ENCODE assay signal across 17 cellular contexts in the genomic region with DNA sequence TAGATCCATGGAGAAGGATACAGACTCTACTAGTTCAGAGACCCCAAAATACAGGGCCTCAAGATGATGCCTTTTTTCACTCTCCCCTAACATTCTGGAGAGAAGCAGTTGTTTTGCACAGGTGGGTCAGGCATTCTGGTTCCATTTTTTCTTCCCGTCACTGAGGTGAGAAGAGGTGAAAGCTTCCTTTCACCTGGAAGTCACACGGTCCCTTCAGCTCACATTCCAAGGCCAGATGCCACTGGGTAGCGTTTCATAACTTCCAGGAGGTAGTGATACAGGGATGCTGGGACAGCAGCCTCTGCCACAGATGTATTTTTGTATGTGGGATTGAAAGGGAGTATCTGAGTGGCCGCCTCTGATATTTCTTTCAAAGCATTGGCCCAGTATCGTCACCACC. TPM values are rescaled to one million over a fixed set of nuclear protein-coding genes. Genes with fewer than 3 reads are reported as not detected.
DNase-seq lines count a peak whose midpoint lies in the region; ATAC-seq and TF ChIP-seq lines count a peak whose summit lies in the region.
"Had no signal": no experiment of that assay in that cellular context is flagged by ENCODE, and none has a peak within 500 bp of the region (broad histone marks: within the 10 kb centered on the region; RNA-seq: fewer than 3 reads in every experiment).

No MANE protein-coding gene starts in this region.

- peaks cover 21% of the 10 kb centered on the region for H3K4me1 Mint-ChIP-seq in activated naive CD4-positive, alpha-beta T cell treated with anti-CD3 and anti-CD28 coated beads, Interleukin-2, amount 10 ng/mL, durations not matched to agents 7 days and 5 days
- H3K4me1 Mint-ChIP-seq in T-cell (peaks cover 15 to 19% (median 17%) of the 10 kb centered on the region in 3 donors), endodermal cell (peaks cover 6% of the 10 kb centered on the region)
- peaks cover 15 to 34% of the 10 kb centered on the region in 2 donors for H3K4me1 Mint-ChIP-seq in stimulated activated naive B cell treated with anti-CD40 and anti-IgM and Interleukin-4, amounts not matched to agents 10 μg/mL and 1 μg/mL and 100 μg/mL, for 72 hours

- H3K4me1 ChIP-seq in endodermal cell (ENCODE audit: control insufficient read depth, insufficient read depth, low read length), result no peaks in the 10 kb centered on the region

- 92 to 98% methylated on average over 4 to 5 of the region's 5 CpGs for WGBS in endodermal cell (ENCODE audit: insufficient coverage in 1 of 2, insufficient read length in 1 of 2), 2 experiments

- no peak overlapping the region for H3K4me3 ChIP-seq in endodermal cell (ENCODE audit: low read length)

- no peaks in the 10 kb centered on the region for H3K27me3 ChIP-seq in endodermal cell (ENCODE audit: control insufficient read depth, insufficient read depth, low read length, poor library complexity, severe bottlenecking)
- H3K27me3 ChIP-seq: MG63 had no signal

- no peak overlapping the region for H3K9ac ChIP-seq in endodermal cell (ENCODE audit: extremely low read depth, low read length, poor library complexity, severe bottlenecking)

- no peak overlapping the region for H3K27ac Mint-ChIP-seq in activated naive CD4-positive, alpha-beta T cell treated with anti-CD3 and anti-CD28 coated beads, Interleukin-2, amount 10 ng/mL, durations not matched to agents 7 days and 5 days
- H3K27ac Mint-ChIP-seq in T-cell, result no peak overlapping the region
- H3K27ac Mint-ChIP-seq in endodermal cell, result no peak overlapping the region
- no peak overlapping the region for H3K27ac Mint-ChIP-seq in stimulated activated naive B cell treated with anti-CD40 and anti-IgM and Interleukin-4, amounts not matched to agents 10 μg/mL and 1 μg/mL and 100 μg/mL, for 72 hours

- CTCF ChIA-PET in activated naive CD4-positive, alpha-beta T cell treated with anti-CD3 and anti-CD28 coated beads, Interleukin-2, amount 10 ng/mL, durations not matched to agents 7 days and 5 days (lab: Charles Lee), result interaction anchor here (2.4 kb wide), 1 partner anchor 11 kb away, joined by 18 read pairs; no protein-coding TSS in a partner anchor
- CTCF ChIA-PET in T-cell (lab: Charles Lee), result interaction anchor here in 1 of 2 donors (0.6 kb wide), 1 partner anchor 95 kb away, joined by 3 read pairs; no protein-coding TSS in a partner anchor

- peaks cover 24% of the 10 kb centered on the region for H3K36me3 Mint-ChIP-seq in activated naive CD4-positive, alpha-beta T cell treated with anti-CD3 and anti-CD28 coated beads, Interleukin-2, amount 10 ng/mL, durations not matched to agents 7 days and 5 days
- H3K36me3 Mint-ChIP-seq in T-cell, result peaks cover 8% of the 10 kb centered on the region
- peaks cover 75% of the 10 kb centered on the region for H3K36me3 Mint-ChIP-seq in endodermal cell (ENCODE audit: low read depth)
- H3K36me3 Mint-ChIP-seq in stimulated activated naive B cell treated with anti-CD40 and anti-IgM and Interleukin-4, amounts not matched to agents 10 μg/mL and 1 μg/mL and 100 μg/mL, for 72 hours, result peaks cover 36 to 49% of the 10 kb centered on the region in 2 donors

- no peak for TF ChIP-seq CTCF in endodermal cell (conservative IDR thresholded peaks at IDR 0.05)

- peaks cover 28% of the 10 kb centered on the region for H3K9me3 ChIP-seq in endodermal cell (ENCODE audit: control insufficient read depth, low read length)
- H3K9me3 ChIP-seq: MG63 had no signal

- peaks cover 58% of the 10 kb centered on the region for H3K36me3 ChIP-seq in endodermal cell (ENCODE audit: control insufficient read depth, insufficient read depth, low read length)

- H3K27ac ChIP-seq in endodermal cell (ENCODE audit: low read depth, low read length), result no peak overlapping the region

- ATAC-seq in T-cell (replicated peaks in 1 of 4), result no peak
- no peak for ATAC-seq in stimulated activated naive B cell treated with anti-CD40 and anti-IgM and Interleukin-4, amounts not matched to agents 10 μg/mL and 1 μg/mL and 100 μg/mL, for 72 hours (replicated peaks)

- DNase-seq in activated naive CD4-positive, alpha-beta T cell treated with anti-CD3 and anti-CD28 coated beads, Interleukin-2, amount 10 ng/mL, durations not matched to agents 7 days and 5 days, result no peak
- DNase-seq in activated naive CD4-positive, alpha-beta T cell treated with Interleukin-2 at 50 U/mL for 16 hours, result no peak
- no peak for DNase-seq in T-cell
- no peak for DNase-seq in endodermal cell
- DNase-seq in stimulated activated naive B cell treated with anti-CD40 and anti-IgM and Interleukin-4, amounts not matched to agents 10 μg/mL and 1 μg/mL and 100 μg/mL, for 72 hours, result no peak
- DNase-seq in NCI-H187 treated with DMSO at 0.1 percent for 48 hours (lab: John Stamatoyannopoulos, UW), result no peak
- DNase-seq in COR-L47 (lab: John Stamatoyannopoulos, UW), result no peak
- DNase-seq in iPS-NIHi11 (ENCODE audit: low spot score), result no peak
- DNase-seq: activated CD8-positive, alpha-beta memory T cell treated with anti-CD3 and anti-CD28 coated beads, Interleukin-2, amount 50 U/mL, for 48 hours; aorta; MG63; NCI-H1930; NCI-H69; Right ventricle myocardium superior; small intestine; substantia nigra had no signal

- H3K9me3 Mint-ChIP-seq in activated naive CD4-positive, alpha-beta T cell treated with anti-CD3 and anti-CD28 coated beads, Interleukin-2, amount 10 ng/mL, durations not matched to agents 7 days and 5 days, result peaks cover 3% of the 10 kb centered on the region
- H3K9me3 Mint-ChIP-seq in T-cell (no peaks in the 10 kb centered on the region), endodermal cell (peaks cover 26% of the 10 kb centered on the region)
- peaks cover 0 to 3% of the 10 kb centered on the region in 2 donors for H3K9me3 Mint-ChIP-seq in stimulated activated naive B cell treated with anti-CD40 and anti-IgM and Interleukin-4, amounts not matched to agents 10 μg/mL and 1 μg/mL and 100 μg/mL, for 72 hours

- POLR2A ChIA-PET in T-cell (lab: Charles Lee), result no interaction called here

- no peaks in the 10 kb centered on the region for H3K27me3 Mint-ChIP-seq in activated naive CD4-positive, alpha-beta T cell treated with anti-CD3 and anti-CD28 coated beads, Interleukin-2, amount 10 ng/mL, durations not matched to agents 7 days and 5 days
- H3K27me3 Mint-ChIP-seq in T-cell (no peaks in the 10 kb centered on the region), endodermal cell (ENCODE audit: insufficient read depth) (no peaks in the 10 kb centered on the region)
- H3K27me3 Mint-ChIP-seq in stimulated activated naive B cell treated with anti-CD40 and anti-IgM and Interleukin-4, amounts not matched to agents 10 μg/mL and 1 μg/mL and 100 μg/mL, for 72 hours, result no peaks in the 10 kb centered on the region
- H3K27me3 Mint-ChIP-seq: dendritic cell treated with granulocyte-macrophage colony-stimulating factor and Interleukin-4, amounts not matched to agents 40 ng/mL and 50 ng/mL, for 4 days had no signal

- peak overlapping the region; percentile 92 for H3K4me3 Mint-ChIP-seq in activated naive CD4-positive, alpha-beta T cell treated with anti-CD3 and anti-CD28 coated beads, Interleukin-2, amount 10 ng/mL, durations not matched to agents 7 days and 5 days
- H3K4me3 Mint-ChIP-seq in T-cell (peak overlapping the region; percentile 86 to 94 (median 91)), endodermal cell (peak overlapping the region; percentile 73)
- H3K4me3 Mint-ChIP-seq in stimulated activated naive B cell treated with anti-CD40 and anti-IgM and Interleukin-4, amounts not matched to agents 10 μg/mL and 1 μg/mL and 100 μg/mL, for 72 hours, result peak overlapping the region; percentile 25 to 93

RNA-seq across cellular contexts. Expression of a gene that starts 1.9 kb away (rescaled TPM):
- 100 to 1,000 TPM; 108 to 163 (median 138) TPM for total RNA-seq in T-cell
- total RNA-seq in endodermal cell, result 100 to 1,000 TPM; 108 to 123 TPM
- 95.5 TPM for polyA plus RNA-seq in endodermal cell (2013, experiment 1 of 2)
- 113 TPM for polyA plus RNA-seq in endodermal cell (2013, experiment 2 of 2)

RNA-seq across cellular contexts. Expression of a gene that starts 13.1 kb away (rescaled TPM):
- total RNA-seq in T-cell, result 10 to 100 TPM; 14.4 to 24.9 (median 15.9) TPM
- 10 to 100 TPM; 22.9 to 28.8 TPM for total RNA-seq in endodermal cell
- polyA plus RNA-seq in endodermal cell (2013, experiment 1 of 2), result 8.1 TPM
- 8.7 TPM for polyA plus RNA-seq in endodermal cell (2013, experiment 2 of 2)

RNA-seq across cellular contexts. Expression of a gene that starts 30.8 kb away (rescaled TPM):
- 10 to 100 TPM in 2 of 5 donors, 1 to 10 TPM in 3; 5.0 to 11.1 (median 8.1) TPM for total RNA-seq in T-cell
- 10 to 100 TPM; 21.8 to 28.7 TPM for total RNA-seq in endodermal cell
- polyA plus RNA-seq in endodermal cell (2013, experiment 1 of 2), result 19.6 TPM
- polyA plus RNA-seq in endodermal cell (2013, experiment 2 of 2), result 16.8 TPM

RNA-seq across cellular contexts. Expression of a gene that starts 30.9 kb away (rescaled TPM):
- total RNA-seq in T-cell (10 to 100 TPM; 73.1 to 97.4 (median 90.4) TPM), endodermal cell (100 to 1,000 TPM; 104 to 106 TPM)
- 52.5 TPM for polyA plus RNA-seq in endodermal cell (2013, experiment 1 of 2)
- polyA plus RNA-seq in endodermal cell (2013, experiment 2 of 2), result 50.6 TPM

RNA-seq across cellular contexts. Expression of a gene that starts 32.3 kb away (rescaled TPM):
- total RNA-seq in T-cell, result 10 to 100 TPM; 15.5 to 28.8 (median 24.5) TPM
- 10 to 100 TPM in 1 of 2 donors, 1 to 10 TPM in 1; 7.4 to 10.0 TPM for total RNA-seq in endodermal cell
- polyA plus RNA-seq in endodermal cell (2013, experiment 1 of 2), result 12.8 TPM
- 10.7 TPM for polyA plus RNA-seq in endodermal cell (2013, experiment 2 of 2)
